In genomic region chr2:43164686-43165085, GRCh38 we compare ENCODE assay signal across 18 cellular contexts.
DNase-seq lines count a peak whose midpoint lies in the region; TF ChIP-seq lines count a peak whose summit lies in the region.
"Had no signal": no experiment of that assay in that cellular context is flagged by ENCODE, and none has a peak within 500 bp of the region (broad histone marks: within the 10 kb centered on the region; RNA-seq: fewer than 3 reads in every experiment).

No MANE protein-coding gene starts in this region.

- TF ChIP-seq POLR2A in transverse colon (IDR thresholded peaks at IDR 0.05) = no peak

- H3K9ac ChIP-seq in mucosa of rectum (ENCODE audit: low read depth in 1 of 2, low read length in 2 of 2) = peak overlapping the region in 1 of 2 donors; percentile 69
- H3K9ac ChIP-seq: SK-N-SH had no signal

- H3K4me1 Mint-ChIP-seq in CD4-positive, alpha-beta memory T cell = peaks cover 37 to 82% (median 63%) of the 10 kb centered on the region in 4 donors

- no peak for TF ChIP-seq EP300 in transverse colon (IDR thresholded peaks at IDR 0.05; ENCODE audit: low read depth)

- in situ Hi-C loops in transverse colon (cut with MboI; ENCODE audit: low pct_ligation_motif_present in 1 of 4, low pct_unique_long_range_greater_than_20kb in 1 of 4, low sequenced_read_pairs in 3 of 4) = loop anchor here in 2 of 4 donors (5.0 to 10.0 kb wide), 2 partner anchors 50 to 53 kb away; no protein-coding TSS in a partner anchor

- no peak overlapping the region for H3K4me3 ChIP-seq in CD4-positive, alpha-beta memory T cell (ENCODE audit: low read length in 2 of 2)
- H3K4me3 ChIP-seq in mucosa of rectum (ENCODE audit: low read length in 2 of 2) = no peak overlapping the region
- no peak overlapping the region for H3K4me3 ChIP-seq in transverse colon

- H3K36me3 Mint-ChIP-seq in CD4-positive, alpha-beta memory T cell = peaks cover 0 to 4% of the 10 kb centered on the region in 2 donors

- H3K9me3 ChIP-seq in CD4-positive, alpha-beta memory T cell (ENCODE audit: control insufficient read depth in 1 of 2, low read length in 2 of 2) = no peaks in the 10 kb centered on the region
- no peaks in the 10 kb centered on the region for H3K9me3 ChIP-seq in mucosa of rectum (ENCODE audit: control insufficient read depth in 2 of 2, low read length in 2 of 2)
- H3K9me3 ChIP-seq in transverse colon = no peaks in the 10 kb centered on the region
- H3K9me3 ChIP-seq: SK-N-SH had no signal

- peak overlapping the region in 5 of 7 donors; percentile 39 to 99 (median 72) for H3K27ac Mint-ChIP-seq in CD4-positive, alpha-beta memory T cell

- H3K36me3 ChIP-seq in CD4-positive, alpha-beta memory T cell (ENCODE audit: insufficient read depth, low read length) = no peaks in the 10 kb centered on the region
- H3K36me3 ChIP-seq in mucosa of rectum (ENCODE audit: control insufficient read depth in 2 of 2, insufficient read depth in 2 of 2, low read length in 2 of 2) = no peaks in the 10 kb centered on the region
- no peaks in the 10 kb centered on the region for H3K36me3 ChIP-seq in transverse colon

- intact Hi-C loops in CD4-positive, alpha-beta memory T cell (cut with micrococcal nuclease) = no loop called here
- intact Hi-C loops in transverse colon (cut with DNase I; ENCODE audit: low total_unique reads) = no loop called here
- intact Hi-C loops in posterior cingulate gyrus (cut with DNase I) = loop anchor here (10.0 kb wide), 1 partner anchor 50 kb away; no protein-coding TSS in a partner anchor

- H3K27me3 ChIP-seq in CD4-positive, alpha-beta memory T cell (ENCODE audit: insufficient read depth, low read length) = no peaks in the 10 kb centered on the region
- H3K27me3 ChIP-seq in mucosa of rectum (ENCODE audit: control insufficient read depth in 2 of 2, insufficient read depth in 2 of 2, low read length in 2 of 2) (no peaks in the 10 kb centered on the region), transverse colon (no peaks in the 10 kb centered on the region)

- DNase-seq in CD4-positive, alpha-beta memory T cell = no peak
- DNase-seq in RWPE1 (ENCODE audit: low spot score) = no peak
- DNase-seq in transverse colon = no peak
- DNase-seq in AG08395 (ENCODE audit: low spot score) = no peak
- DNase-seq in NCI-H2107 (lab: John Stamatoyannopoulos, UW) = no peak
- DNase-seq in posterior cingulate gyrus = no peak
- DNase-seq: COR-L47, DMS153, HCEC 1CT, KG1, NCI-H1417 treated with DMSO at 0.1 percent for 48 hours, NCI-H1930, NCI-H2171, NCI-H446, NCI-H69, SHP77, SK-N-SH had no signal

- CTCF ChIA-PET in CD4-positive, alpha-beta memory T cell (lab: Charles Lee; ENCODE audit: partially characterized antibody) = interaction anchor here (0.8 to 17.7 kb wide), 6 partner anchors 10 to 65 kb away, joined by 3 to 319 read pairs (median 3); no protein-coding TSS in a partner anchor
- CTCF ChIA-PET in RWPE1 (lab: Yijun Ruan, JAX) = no interaction called here

- H3K27me3 Mint-ChIP-seq in CD4-positive, alpha-beta memory T cell = no peaks in the 10 kb centered on the region

- TF ChIP-seq CTCF in RWPE1 (conservative IDR thresholded peaks at IDR 0.05; ENCODE audit: low read depth) (no peak), transverse colon (IDR thresholded peaks at IDR 0.05) (no peak)

- WGBS in transverse colon (ENCODE audit: low coverage in 1 of 2), 2 donors = 92 to 95% methylated on average over 8 to 10 of the region's 10 CpGs

- H3K27ac ChIP-seq in CD4-positive, alpha-beta memory T cell (ENCODE audit: low read depth, low read length) = no peak overlapping the region
- peak overlapping the region; percentile 47 for H3K27ac ChIP-seq in RWPE1
- H3K27ac ChIP-seq in mucosa of rectum (ENCODE audit: low read depth in 2 of 2, low read length in 2 of 2) = peak overlapping the region; percentile 85 to 99
- H3K27ac ChIP-seq in transverse colon = peak overlapping the region; percentile 93 to 95 (median 94)

- peak overlapping the region in 3 of 8 donors; percentile 3 to 41 (median 24) for H3K4me3 Mint-ChIP-seq in CD4-positive, alpha-beta memory T cell

- H3K4me1 ChIP-seq in CD4-positive, alpha-beta memory T cell (ENCODE audit: insufficient read depth, low read length) = peaks cover 80% of the 10 kb centered on the region
- H3K4me1 ChIP-seq in mucosa of rectum (ENCODE audit: control insufficient read depth in 2 of 2, insufficient read depth in 2 of 2, low read length in 2 of 2) = peaks cover 43 to 78% of the 10 kb centered on the region in 2 donors
- peaks cover 19 to 75% (median 60%) of the 10 kb centered on the region in 4 donors for H3K4me1 ChIP-seq in transverse colon

- POLR2A ChIA-PET in CD4-positive, alpha-beta memory T cell (lab: Charles Lee; ENCODE audit: partially characterized antibody) = interaction anchor here (7.7 to 65.0 kb wide), 3 partner anchors 10 to 44 kb away, joined by 69 to 6960 read pairs (median 1220); partner anchors contain the start of gene ZFP36L2
- POLR2A ChIA-PET in RWPE1 (lab: Yijun Ruan, JAX; ENCODE audit: low non-redundant PET) = no interaction called here

- peaks cover 0 to 4% (median 0%) of the 10 kb centered on the region in 8 donors for H3K9me3 Mint-ChIP-seq in CD4-positive, alpha-beta memory T cell
